ENCODE assay signal across 22 cellular contexts in genomic region chr1:233863901-233864545, GRCh38.
"Had no signal": no experiment of that assay in that cellular context is flagged by ENCODE, and none has a peak within 500 bp of the region (broad histone marks: within the 10 kb centered on the region; RNA-seq: fewer than 3 reads in every experiment).

No MANE protein-coding gene starts in this region.

- DNase-seq: activated CD4-positive, alpha-beta T cell treated with anti-CD3 and anti-CD28 coated beads for 36 hours; activated CD4-positive, alpha-beta T cell treated with anti-CD3 and anti-CD28 coated beads, Interleukin-2, amount 10 ng/mL, durations not matched to agents 7 days and 5 days; activated CD4-positive, alpha-beta T cell treated with anti-CD3 and anti-CD28 coated beads, Interleukin-2, amount 50 U/mL, for 48 hours; activated CD8-positive, alpha-beta T cell treated with anti-CD3 and anti-CD28 coated beads, Interleukin-2, amount 10 ng/mL, durations not matched to agents 7 days and 5 days; activated gamma-delta T cell; activated naive CD4-positive, alpha-beta T cell treated with Interleukin-2 at 50 U/mL for 16 hours; activated naive CD8-positive, alpha-beta T cell treated with anti-CD3 and anti-CD28 coated beads, Interleukin-2, amount 10 ng/mL, durations not matched to agents 7 days and 5 days; activated T-cell treated with anti-CD3 and anti-CD28 coated beads, Interleukin-2, amount 50 U/mL, for 24 hours; amygdala; body of pancreas; MG63; NCI-H1048; NCI-H1105 treated with DMSO at 0.1 percent for 48 hours; NCI-H1436; NCI-H1694; NCI-H2029; NCI-H510A; NCI-H526; NCI-H748 treated with DMSO at 0.1 percent for 48 hours; NK-92 treated with Interleukin-12 subunit alpha and Interleukin-12 subunit beta, amount 100 ng/mL, for 24 hours; PC-9; SIG-M5 had no signal
